Comparison of ENCODE assay signal across 1 cellular context in genomic region chr10:42665181-42665979, GRCh38.
TF ChIP-seq lines count a peak whose summit lies in the region.
"Not testable (repeated sequence)": the region's sequence is repeated elsewhere in the genome, so short reads cannot be mapped to it uniquely, and the experiment has no call there.

No MANE protein-coding gene starts in this region.

TF ChIP-seq in HepG2, 621 proteins besides CTCF, POLR2A, EP300 and RAD21 (continued from another document and continues in another):
- TF ChIP-seq, protein P1, sequence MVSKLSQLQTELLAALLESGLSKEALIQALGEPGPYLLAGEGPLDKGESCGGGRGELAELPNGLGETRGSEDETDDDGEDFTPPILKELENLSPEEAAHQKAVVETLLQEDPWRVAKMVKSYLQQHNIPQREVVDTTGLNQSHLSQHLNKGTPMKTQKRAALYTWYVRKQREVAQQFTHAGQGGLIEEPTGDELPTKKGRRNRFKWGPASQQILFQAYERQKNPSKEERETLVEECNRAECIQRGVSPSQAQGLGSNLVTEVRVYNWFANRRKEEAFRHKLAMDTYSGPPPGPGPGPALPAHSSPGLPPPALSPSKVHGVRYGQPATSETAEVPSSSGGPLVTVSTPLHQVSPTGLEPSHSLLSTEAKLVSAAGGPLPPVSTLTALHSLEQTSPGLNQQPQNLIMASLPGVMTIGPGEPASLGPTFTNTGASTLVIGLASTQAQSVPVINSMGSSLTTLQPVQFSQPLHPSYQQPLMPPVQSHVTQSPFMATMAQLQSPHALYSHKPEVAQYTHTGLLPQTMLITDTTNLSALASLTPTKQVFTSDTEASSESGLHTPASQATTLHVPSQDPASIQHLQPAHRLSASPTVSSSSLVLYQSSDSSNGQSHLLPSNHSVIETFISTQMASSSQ (IDR thresholded peaks at IDR 0.05; ENCODE audit: low read depth) = not testable (repeated sequence)
- TF ChIP-seq, protein P1 (CRISPR knock-in tag; IDR thresholded peaks at IDR 0.05; ENCODE audit: borderline replicate concordance) = peak; percentile 41; the same call in 1 of the 2 replicates
- TF ChIP-seq FOSL2 (CRISPR knock-in tag; IDR thresholded peaks at IDR 0.05) (0 out of 2 replicates have a peak, but pooled peaks have one; percentile 7), MTA1 (CRISPR knock-in tag; IDR thresholded peaks at IDR 0.05; ENCODE audit: borderline replicate concordance) (peak; percentile 61; the same call in 1 of the 2 replicates), PHF21A (CRISPR knock-in tag; IDR thresholded peaks at IDR 0.05) (peak; percentile 62; the same call in 1 of the 2 replicates), SNAI1 (CRISPR knock-in tag; IDR thresholded peaks at IDR 0.05; ENCODE audit: borderline replicate concordance) (peak; percentile 82; the same call in 1 of the 2 replicates), CREM (IDR thresholded peaks at IDR 0.05) (peak; percentile 16; the same call in 1 of the 2 replicates), ZMYM4 (CRISPR knock-in tag; IDR thresholded peaks at IDR 0.05) (peak; percentile 49), GATAD2A (CRISPR knock-in tag; IDR thresholded peaks at IDR 0.05) (peak; percentile 76), BCL6 (CRISPR knock-in tag; IDR thresholded peaks at IDR 0.05) (peak; percentile 30; the same call in 1 of the 2 replicates), FOXO1 (CRISPR knock-in tag; IDR thresholded peaks at IDR 0.05) (peak; percentile 19; the same call in 1 of the 2 replicates), FOXJ3 (CRISPR knock-in tag; IDR thresholded peaks at IDR 0.05; ENCODE audit: borderline replicate concordance) (peak; percentile 59; the same call in 1 of the 2 replicates), FOXA1 (CRISPR knock-in tag; IDR thresholded peaks at IDR 0.05) (peak; percentile 86), THAP9 (CRISPR knock-in tag; IDR thresholded peaks at IDR 0.05; ENCODE audit: borderline replicate concordance) (peak; percentile 53; the same call in 1 of the 2 replicates), THAP11 (CRISPR knock-in tag; IDR thresholded peaks at IDR 0.05) (peak; percentile 33; the same call in 1 of the 2 replicates), ZSCAN21 (CRISPR knock-in tag; IDR thresholded peaks at IDR 0.05; ENCODE audit: borderline replicate concordance) (peak; percentile 63; the same call in 1 of the 2 replicates), ZNF614 (CRISPR knock-in tag; IDR thresholded peaks at IDR 0.05; ENCODE audit: borderline replicate concordance) (peak; percentile 28; the same call in 1 of the 2 replicates), ZNF746 (CRISPR knock-in tag; IDR thresholded peaks at IDR 0.05) (peak; percentile 51), FOXA3 (CRISPR knock-in tag; IDR thresholded peaks at IDR 0.05) (peak; percentile 65; the same call in 1 of the 2 replicates), ZMYM3 (CRISPR knock-in tag; IDR thresholded peaks at IDR 0.05) (peak; percentile 50; the same call in 1 of the 2 replicates), ZNF776 (CRISPR knock-in tag; IDR thresholded peaks at IDR 0.05) (0 out of 2 replicates have a peak, but pooled peaks have one; percentile 51), SOX13 (CRISPR knock-in tag; conservative IDR thresholded peaks at IDR 0.05 in 1 of 2, IDR thresholded peaks at IDR 0.05 in 1 of 2) (peak in 1 of 2 experiments; percentile 36; a peak in 1 of 4 replicates), ZBTB7A (CRISPR knock-in tag; IDR thresholded peaks at IDR 0.05) (0 out of 2 replicates have a peak, but pooled peaks have one; percentile 41), DMAP1 (CRISPR knock-in tag; IDR thresholded peaks at IDR 0.05) (peak; percentile 62; the same call in 1 of the 2 replicates), ZNF619 (CRISPR knock-in tag; IDR thresholded peaks at IDR 0.05) (0 out of 2 replicates have a peak, but pooled peaks have one; percentile 33), MEIS1 (CRISPR knock-in tag; IDR thresholded peaks at IDR 0.05; ENCODE audit: borderline replicate concordance) (peak; percentile 51; the same call in 1 of the 2 replicates)
- TF ChIP-seq, protein P2, sequence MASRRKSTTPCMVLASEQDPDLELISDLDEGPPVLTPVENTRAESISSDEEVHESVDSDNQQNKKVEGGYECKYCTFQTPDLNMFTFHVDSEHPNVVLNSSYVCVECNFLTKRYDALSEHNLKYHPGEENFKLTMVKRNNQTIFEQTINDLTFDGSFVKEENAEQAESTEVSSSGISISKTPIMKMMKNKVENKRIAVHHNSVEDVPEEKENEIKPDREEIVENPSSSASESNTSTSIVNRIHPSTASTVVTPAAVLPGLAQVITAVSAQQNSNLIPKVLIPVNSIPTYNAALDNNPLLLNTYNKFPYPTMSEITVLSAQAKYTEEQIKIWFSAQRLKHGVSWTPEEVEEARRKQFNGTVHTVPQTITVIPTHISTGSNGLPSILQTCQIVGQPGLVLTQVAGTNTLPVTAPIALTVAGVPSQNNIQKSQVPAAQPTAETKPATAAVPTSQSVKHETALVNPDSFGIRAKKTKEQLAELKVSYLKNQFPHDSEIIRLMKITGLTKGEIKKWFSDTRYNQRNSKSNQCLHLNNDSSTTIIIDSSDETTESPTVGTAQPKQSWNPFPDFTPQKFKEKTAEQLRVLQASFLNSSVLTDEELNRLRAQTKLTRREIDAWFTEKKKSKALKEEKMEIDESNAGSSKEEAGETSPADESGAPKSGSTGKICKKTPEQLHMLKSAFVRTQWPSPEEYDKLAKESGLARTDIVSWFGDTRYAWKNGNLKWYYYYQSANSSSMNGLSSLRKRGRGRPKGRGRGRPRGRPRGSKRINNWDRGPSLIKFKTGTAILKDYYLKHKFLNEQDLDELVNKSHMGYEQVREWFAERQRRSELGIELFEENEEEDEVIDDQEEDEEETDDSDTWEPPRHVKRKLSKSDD (CRISPR knock-in tag; IDR thresholded peaks at IDR 0.05; ENCODE audit: low read depth) = 0 out of 2 replicates have a peak, but pooled peaks have one; percentile 42
- TF ChIP-seq, protein P3, sequence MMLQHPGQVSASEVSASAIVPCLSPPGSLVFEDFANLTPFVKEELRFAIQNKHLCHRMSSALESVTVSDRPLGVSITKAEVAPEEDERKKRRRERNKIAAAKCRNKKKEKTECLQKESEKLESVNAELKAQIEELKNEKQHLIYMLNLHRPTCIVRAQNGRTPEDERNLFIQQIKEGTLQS (CRISPR knock-in tag; IDR thresholded peaks at IDR 0.05) = 0 out of 2 replicates have a peak, but pooled peaks have one; percentile 19
- not testable (repeated sequence) for TF ChIP-seq CREM (CRISPR knock-in tag; IDR thresholded peaks at IDR 0.05); FOXA1 (IDR thresholded peaks at IDR 0.05); SOX13 (IDR thresholded peaks at IDR 0.05)
- TF ChIP-seq, protein P4, sequence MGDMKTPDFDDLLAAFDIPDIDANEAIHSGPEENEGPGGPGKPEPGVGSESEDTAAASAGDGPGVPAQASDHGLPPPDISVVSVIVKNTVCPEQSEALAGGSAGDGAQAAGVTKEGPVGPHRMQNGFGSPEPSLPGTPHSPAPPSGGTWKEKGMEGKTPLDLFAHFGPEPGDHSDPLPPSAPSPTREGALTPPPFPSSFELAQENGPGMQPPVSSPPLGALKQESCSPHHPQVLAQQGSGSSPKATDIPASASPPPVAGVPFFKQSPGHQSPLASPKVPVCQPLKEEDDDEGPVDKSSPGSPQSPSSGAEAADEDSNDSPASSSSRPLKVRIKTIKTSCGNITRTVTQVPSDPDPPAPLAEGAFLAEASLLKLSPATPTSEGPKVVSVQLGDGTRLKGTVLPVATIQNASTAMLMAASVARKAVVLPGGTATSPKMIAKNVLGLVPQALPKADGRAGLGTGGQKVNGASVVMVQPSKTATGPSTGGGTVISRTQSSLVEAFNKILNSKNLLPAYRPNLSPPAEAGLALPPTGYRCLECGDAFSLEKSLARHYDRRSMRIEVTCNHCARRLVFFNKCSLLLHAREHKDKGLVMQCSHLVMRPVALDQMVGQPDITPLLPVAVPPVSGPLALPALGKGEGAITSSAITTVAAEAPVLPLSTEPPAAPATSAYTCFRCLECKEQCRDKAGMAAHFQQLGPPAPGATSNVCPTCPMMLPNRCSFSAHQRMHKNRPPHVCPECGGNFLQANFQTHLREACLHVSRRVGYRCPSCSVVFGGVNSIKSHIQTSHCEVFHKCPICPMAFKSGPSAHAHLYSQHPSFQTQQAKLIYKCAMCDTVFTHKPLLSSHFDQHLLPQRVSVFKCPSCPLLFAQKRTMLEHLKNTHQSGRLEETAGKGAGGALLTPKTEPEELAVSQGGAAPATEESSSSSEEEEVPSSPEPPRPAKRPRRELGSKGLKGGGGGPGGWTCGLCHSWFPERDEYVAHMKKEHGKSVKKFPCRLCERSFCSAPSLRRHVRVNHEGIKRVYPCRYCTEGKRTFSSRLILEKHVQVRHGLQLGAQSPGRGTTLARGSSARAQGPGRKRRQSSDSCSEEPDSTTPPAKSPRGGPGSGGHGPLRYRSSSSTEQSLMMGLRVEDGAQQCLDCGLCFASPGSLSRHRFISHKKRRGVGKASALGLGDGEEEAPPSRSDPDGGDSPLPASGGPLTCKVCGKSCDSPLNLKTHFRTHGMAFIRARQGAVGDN (CRISPR knock-in tag; IDR thresholded peaks at IDR 0.05) = peak; percentile 61
- TF ChIP-seq, protein P5, sequence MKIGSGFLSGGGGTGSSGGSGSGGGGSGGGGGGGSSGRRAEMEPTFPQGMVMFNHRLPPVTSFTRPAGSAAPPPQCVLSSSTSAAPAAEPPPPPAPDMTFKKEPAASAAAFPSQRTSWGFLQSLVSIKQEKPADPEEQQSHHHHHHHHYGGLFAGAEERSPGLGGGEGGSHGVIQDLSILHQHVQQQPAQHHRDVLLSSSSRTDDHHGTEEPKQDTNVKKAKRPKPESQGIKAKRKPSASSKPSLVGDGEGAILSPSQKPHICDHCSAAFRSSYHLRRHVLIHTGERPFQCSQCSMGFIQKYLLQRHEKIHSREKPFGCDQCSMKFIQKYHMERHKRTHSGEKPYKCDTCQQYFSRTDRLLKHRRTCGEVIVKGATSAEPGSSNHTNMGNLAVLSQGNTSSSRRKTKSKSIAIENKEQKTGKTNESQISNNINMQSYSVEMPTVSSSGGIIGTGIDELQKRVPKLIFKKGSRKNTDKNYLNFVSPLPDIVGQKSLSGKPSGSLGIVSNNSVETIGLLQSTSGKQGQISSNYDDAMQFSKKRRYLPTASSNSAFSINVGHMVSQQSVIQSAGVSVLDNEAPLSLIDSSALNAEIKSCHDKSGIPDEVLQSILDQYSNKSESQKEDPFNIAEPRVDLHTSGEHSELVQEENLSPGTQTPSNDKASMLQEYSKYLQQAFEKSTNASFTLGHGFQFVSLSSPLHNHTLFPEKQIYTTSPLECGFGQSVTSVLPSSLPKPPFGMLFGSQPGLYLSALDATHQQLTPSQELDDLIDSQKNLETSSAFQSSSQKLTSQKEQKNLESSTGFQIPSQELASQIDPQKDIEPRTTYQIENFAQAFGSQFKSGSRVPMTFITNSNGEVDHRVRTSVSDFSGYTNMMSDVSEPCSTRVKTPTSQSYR (CRISPR knock-in tag; IDR thresholded peaks at IDR 0.05; ENCODE audit: borderline replicate concordance) = peak; percentile 95
- TF ChIP-seq, protein P6, sequence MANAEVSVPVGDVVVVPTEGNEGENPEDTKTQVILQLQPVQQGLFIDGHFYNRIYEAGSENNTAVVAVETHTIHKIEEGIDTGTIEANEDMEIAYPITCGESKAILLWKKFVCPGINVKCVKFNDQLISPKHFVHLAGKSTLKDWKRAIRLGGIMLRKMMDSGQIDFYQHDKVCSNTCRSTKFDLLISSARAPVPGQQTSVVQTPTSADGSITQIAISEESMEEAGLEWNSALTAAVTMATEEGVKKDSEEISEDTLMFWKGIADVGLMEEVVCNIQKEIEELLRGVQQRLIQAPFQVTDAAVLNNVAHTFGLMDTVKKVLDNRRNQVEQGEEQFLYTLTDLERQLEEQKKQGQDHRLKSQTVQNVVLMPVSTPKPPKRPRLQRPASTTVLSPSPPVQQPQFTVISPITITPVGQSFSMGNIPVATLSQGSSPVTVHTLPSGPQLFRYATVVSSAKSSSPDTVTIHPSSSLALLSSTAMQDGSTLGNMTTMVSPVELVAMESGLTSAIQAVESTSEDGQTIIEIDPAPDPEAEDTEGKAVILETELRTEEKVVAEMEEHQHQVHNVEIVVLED (CRISPR knock-in tag; IDR thresholded peaks at IDR 0.05; ENCODE audit: borderline replicate concordance) = peak; percentile 31; the same call in 1 of the 2 replicates
